In the genomic region with DNA sequence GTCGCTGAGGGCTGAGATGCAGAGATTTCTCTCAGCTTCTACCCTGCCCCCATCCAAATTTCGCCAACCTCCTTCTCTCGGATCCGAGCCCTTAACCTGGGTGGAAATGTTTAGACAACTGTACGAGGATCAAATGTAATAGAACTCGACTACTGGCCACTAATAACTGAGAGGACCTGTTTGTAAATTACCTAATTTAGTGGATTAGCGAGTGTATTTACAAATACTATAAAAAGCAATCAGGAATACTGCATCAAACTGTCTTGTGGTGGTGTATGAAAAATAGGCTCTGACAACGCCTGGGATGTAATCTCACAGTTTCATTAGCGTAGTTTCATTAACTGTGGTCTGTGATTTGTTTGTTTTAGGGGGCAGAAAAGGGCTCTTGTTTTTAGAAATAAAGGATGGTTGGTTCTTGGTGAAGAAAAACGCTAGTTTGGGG, we compare ENCODE assay signal across 8 cellular contexts. TPM values are rescaled to one million over a fixed set of nuclear protein-coding genes. Genes with fewer than 3 reads are reported as not detected.
A peak's percentile ranks its signal among the peaks of the same experiment; 100 is the strongest.
DNase-seq lines count a peak whose midpoint lies in the region; ATAC-seq and TF ChIP-seq lines count a peak whose summit lies in the region.

No MANE protein-coding gene starts in this region.

- TF ChIP-seq EP300 in suprapubic skin (IDR thresholded peaks at IDR 0.05): no peak

- POLR2A ChIA-PET in activated CD4-positive, alpha-beta T cell treated with anti-CD3 and anti-CD28 coated beads for 36 hours (lab: Charles Lee): no interaction called here
- POLR2A ChIA-PET in activated naive CD8-positive, alpha-beta T cell treated with anti-CD3 and anti-CD28 coated beads, Interleukin-2, amount 10 ng/mL, durations not matched to agents 7 days and 5 days (lab: Charles Lee): interaction anchor here (1.0 to 2.0 kb wide), 2 partner anchors 29 to 140 kb away, joined by 3 to 15 read pairs; no protein-coding TSS in a partner anchor

- peaks cover 8% of the 10 kb centered on the region for H3K27me3 Mint-ChIP-seq in activated CD4-positive, alpha-beta T cell treated with anti-CD3 and anti-CD28 coated beads for 36 hours
- peaks cover 57% of the 10 kb centered on the region for H3K27me3 Mint-ChIP-seq in activated naive CD8-positive, alpha-beta T cell treated with anti-CD3 and anti-CD28 coated beads, Interleukin-2, amount 10 ng/mL, durations not matched to agents 7 days and 5 days

- CTCF ChIA-PET in activated CD4-positive, alpha-beta T cell treated with anti-CD3 and anti-CD28 coated beads for 36 hours (lab: Charles Lee): interaction anchor here (0.6 to 1.6 kb wide), 2 partner anchors 26 to 126 kb away, joined by 3 read pairs; no protein-coding TSS in a partner anchor

- no peaks in the 10 kb centered on the region for H3K9me3 Mint-ChIP-seq in activated CD4-positive, alpha-beta T cell treated with anti-CD3 and anti-CD28 coated beads for 36 hours (ENCODE audit: low read depth)
- no peaks in the 10 kb centered on the region for H3K9me3 Mint-ChIP-seq in activated naive CD8-positive, alpha-beta T cell treated with anti-CD3 and anti-CD28 coated beads, Interleukin-2, amount 10 ng/mL, durations not matched to agents 7 days and 5 days

- H3K4me1 ChIP-seq in suprapubic skin: peaks cover 38% of the 10 kb centered on the region

- intact Hi-C loops in activated CD4-positive, alpha-beta T cell treated with anti-CD3 and anti-CD28 coated beads for 36 hours (cut with DNase I, micrococcal nuclease): loop anchor here (2.0 to 10.0 kb wide), 8 partner anchors 53 to 1151 kb away; partner anchors contain the start of genes FSD1L (in 1 of the 2), SMC2 (in 1 of the 2) and TMEM38B (in 1 of the 2)

- H3K4me3 Mint-ChIP-seq in activated CD4-positive, alpha-beta T cell treated with anti-CD3 and anti-CD28 coated beads for 36 hours: peak overlapping the region; percentile 86
- H3K4me3 Mint-ChIP-seq in activated naive CD8-positive, alpha-beta T cell treated with anti-CD3 and anti-CD28 coated beads, Interleukin-2, amount 10 ng/mL, durations not matched to agents 7 days and 5 days: peak overlapping the region; percentile 87

- no peaks in the 10 kb centered on the region for H3K36me3 ChIP-seq in kidney epithelial cell (ENCODE audit: control insufficient read depth, insufficient read depth, low read length)
- H3K36me3 ChIP-seq in suprapubic skin: no peaks in the 10 kb centered on the region

- no peak for DNase-seq in activated CD4-positive, alpha-beta T cell treated with anti-CD3 and anti-CD28 coated beads for 36 hours
- no peak for DNase-seq in activated CD4-positive, alpha-beta T cell treated with anti-CD3 and anti-CD28 coated beads for 1 hour
- no peak for DNase-seq in activated naive CD8-positive, alpha-beta T cell treated with anti-CD3 and anti-CD28 coated beads, Interleukin-2, amount 10 ng/mL, durations not matched to agents 7 days and 5 days
- DNase-seq in kidney epithelial cell (ENCODE audit: low read depth): no peak
- no peak for DNase-seq in suprapubic skin (ENCODE audit: low spot score in 2 of 2)
- no peak for DNase-seq in NCI-H1930 (lab: John Stamatoyannopoulos, UW)

- no peaks in the 10 kb centered on the region for H3K27me3 ChIP-seq in kidney epithelial cell (ENCODE audit: control insufficient read depth, insufficient read depth, low read length)
- H3K27me3 ChIP-seq in suprapubic skin: no peaks in the 10 kb centered on the region

- H3K36me3 Mint-ChIP-seq in activated CD4-positive, alpha-beta T cell treated with anti-CD3 and anti-CD28 coated beads for 36 hours (ENCODE audit: low read depth): no peaks in the 10 kb centered on the region
- no peaks in the 10 kb centered on the region for H3K36me3 Mint-ChIP-seq in activated naive CD8-positive, alpha-beta T cell treated with anti-CD3 and anti-CD28 coated beads, Interleukin-2, amount 10 ng/mL, durations not matched to agents 7 days and 5 days

- no peak overlapping the region for H3K27ac Mint-ChIP-seq in activated CD4-positive, alpha-beta T cell treated with anti-CD3 and anti-CD28 coated beads for 36 hours
- no peak overlapping the region for H3K27ac Mint-ChIP-seq in activated naive CD8-positive, alpha-beta T cell treated with anti-CD3 and anti-CD28 coated beads, Interleukin-2, amount 10 ng/mL, durations not matched to agents 7 days and 5 days

- ATAC-seq in activated CD4-positive, alpha-beta T cell treated with anti-CD3 and anti-CD28 coated beads for 36 hours: no peak
- ATAC-seq in activated naive CD8-positive, alpha-beta T cell treated with anti-CD3 and anti-CD28 coated beads, Interleukin-2, amount 10 ng/mL, durations not matched to agents 7 days and 5 days (ENCODE audit: low read depth): no peak
- ATAC-seq in GM21737 (IDR thresholded peaks at IDR 0.05; ENCODE audit: unreplicated experiment): no peak
- no peak for ATAC-seq in HG02588 (IDR thresholded peaks at IDR 0.05; ENCODE audit: unreplicated experiment)

- H3K4me3 ChIP-seq in kidney epithelial cell (ENCODE audit: low read depth, low read length) (peak overlapping the region; percentile 86), suprapubic skin (peak overlapping the region; percentile 87)

- peaks cover 22% of the 10 kb centered on the region for H3K4me1 Mint-ChIP-seq in activated CD4-positive, alpha-beta T cell treated with anti-CD3 and anti-CD28 coated beads for 36 hours
- H3K4me1 Mint-ChIP-seq in activated naive CD8-positive, alpha-beta T cell treated with anti-CD3 and anti-CD28 coated beads, Interleukin-2, amount 10 ng/mL, durations not matched to agents 7 days and 5 days: peaks cover 18% of the 10 kb centered on the region

- 4% methylated on average over 10 of the region's 10 CpGs for WGBS in suprapubic skin

- peak overlapping the region; percentile 91 for H3K27ac ChIP-seq in suprapubic skin

- TF ChIP-seq POLR2A in suprapubic skin (IDR thresholded peaks at IDR 0.05): no peak

- H3K9me3 ChIP-seq in suprapubic skin: no peaks in the 10 kb centered on the region

- TF ChIP-seq CTCF in kidney epithelial cell (IDR thresholded peaks at IDR 0.05; ENCODE audit: insufficient read depth, low read length, poor library complexity, severe bottlenecking) (no peak), suprapubic skin (IDR thresholded peaks at IDR 0.05) (no peak)

RNA-seq across cellular contexts. Expression of gene SLC44A1, which starts 1.3 kb away (rescaled TPM):
- 10 to 100 TPM in 1 of 2 experiments, 1 to 10 TPM in 1; 9.7 to 10.4 TPM for total RNA-seq in activated CD4-positive, alpha-beta T cell treated with anti-CD3 and anti-CD28 coated beads for 36 hours
- 10 to 100 TPM; 12.4 to 13.8 TPM for total RNA-seq in activated naive CD8-positive, alpha-beta T cell treated with anti-CD3 and anti-CD28 coated beads, Interleukin-2, amount 10 ng/mL, durations not matched to agents 7 days and 5 days
- total RNA-seq in kidney epithelial cell (16.5 and 17.7 TPM in 2 replicates), suprapubic skin (10 to 100 TPM; 36.2 to 79.0 (median 57.2) TPM)
